In the genomic region with DNA sequence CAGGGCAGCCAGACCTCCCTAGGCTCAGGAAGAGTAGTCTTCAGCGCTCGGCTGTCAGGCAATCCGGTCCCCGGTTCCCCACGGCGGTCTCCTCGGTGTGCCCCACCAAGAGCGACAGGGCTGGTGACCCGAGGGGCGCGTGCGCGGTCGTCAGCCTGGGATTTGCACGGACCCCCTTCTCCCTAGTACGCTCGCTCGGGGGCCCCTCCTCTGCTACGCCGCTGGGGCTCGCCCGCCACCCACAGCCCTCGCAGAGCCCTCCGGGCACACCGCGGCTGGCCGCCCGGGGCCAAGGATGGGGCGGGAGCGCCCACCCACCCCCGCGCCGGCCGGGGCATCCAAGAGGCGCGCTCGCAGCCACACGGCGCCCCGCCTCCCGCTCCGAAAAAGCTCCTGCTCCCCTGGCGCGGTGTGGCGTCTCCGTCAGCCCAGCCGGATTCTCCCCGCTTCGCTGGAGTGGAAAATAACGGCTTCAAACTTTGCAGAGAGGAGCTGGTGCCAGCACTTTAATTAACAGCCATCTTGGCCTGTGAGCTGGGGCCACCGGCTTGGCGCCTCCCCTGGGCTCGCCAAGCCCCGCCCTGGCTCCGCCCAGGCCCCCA, we compare ENCODE assay signal across 9 cellular contexts. TPM values are rescaled to one million over a fixed set of nuclear protein-coding genes. Genes with fewer than 3 reads are reported as not detected.
DNase-seq lines count a peak whose midpoint lies in the region; ATAC-seq, FAIRE-seq and TF ChIP-seq lines count a peak whose summit lies in the region.
"Had no signal": no experiment of that assay in that cellular context is flagged by ENCODE, and none has a peak within 500 bp of the region (broad histone marks: within the 10 kb centered on the region; RNA-seq: fewer than 3 reads in every experiment).

No MANE protein-coding gene starts in this region.

- no peak for TF ChIP-seq CTCF in H1 (IDR thresholded peaks at IDR 0.05; ENCODE audit: control extremely low read depth in 1 of 3, insufficient read depth in 1 of 3, low read depth in 1 of 3, low read length in 3 of 3)

- H3K4me1 ChIP-seq in H1 (replicated peaks in 1 of 4; ENCODE audit: control insufficient read depth in 3 of 4, insufficient read depth in 4 of 4, low read length in 3 of 4), result peaks cover 3 to 34% (median 20%) of the 10 kb centered on the region in 4 experiments

- peak overlapping the region; percentile 25 for H4K91ac ChIP-seq in H1 (replicated peaks; ENCODE audit: insufficient read length, low read length)

- no peak for TF ChIP-seq POLR2A in H1 (IDR thresholded peaks at IDR 0.05; ENCODE audit: control extremely low read depth in 1 of 2, low read depth in 2 of 2, low read length in 2 of 2)

- peak overlapping the region; percentile 60; the same call in 1 of the 2 replicates for H3K18ac ChIP-seq in H1 (ENCODE audit: extremely low read depth, low read length)

- no peak for TF ChIP-seq EP300 in H1 (IDR thresholded peaks at IDR 0.05; ENCODE audit: borderline replicate concordance in 1 of 2, low read depth in 2 of 2, low read length in 2 of 2)

- H3K27ac ChIP-seq in H1 (ENCODE audit: low read depth, low read length), result no peak overlapping the region

- ATAC-seq in naive B cell (ENCODE audit: low read depth in 2 of 2), result peak; percentile 10 to 15
- ATAC-seq in HG02970 (IDR thresholded peaks at IDR 0.05; ENCODE audit: low FRiP score, unreplicated experiment), result no peak

- peaks cover 1 to 3% of the 10 kb centered on the region in 2 experiments for H4K20me1 ChIP-seq in H1 (replicated peaks in 1 of 2; ENCODE audit: control insufficient read depth in 1 of 2, insufficient read depth in 2 of 2, low read length in 2 of 2)

- no peak overlapping the region for H2BK15ac ChIP-seq in H1 (ENCODE audit: low read length)

- H3K79me1 ChIP-seq in H1 (ENCODE audit: low read depth, low read length), result no peaks in the 10 kb centered on the region

- no peak overlapping the region; the same call in 1 of the 2 replicates for H2BK5ac ChIP-seq in H1 (ENCODE audit: low read depth, low read length)

- peaks cover 0 to 5% of the 10 kb centered on the region in 2 donors for H3K36me3 Mint-ChIP-seq in naive B cell

- H2BK20ac ChIP-seq in H1 (ENCODE audit: low read length), result no peak overlapping the region

- peak overlapping the region; percentile 62 to 84 (median 66) for H3K4me3 ChIP-seq in H1 (ENCODE audit: extremely low read depth in 1 of 4, insufficient read depth in 2 of 4, low read depth in 3 of 4, low read length in 4 of 4)

- H3K9me3 ChIP-seq in H1 (ENCODE audit: insufficient read depth in 2 of 2, low read depth in 1 of 2, low read length in 1 of 2), result no peaks in the 10 kb centered on the region

- no peak overlapping the region for H2AFZ ChIP-seq in H1 (ENCODE audit: low read length)

- no peaks in the 10 kb centered on the region for H3K79me2 ChIP-seq in H1 (ENCODE audit: control insufficient read depth in 1 of 2, insufficient read depth in 2 of 2, low read length in 2 of 2)

- no peak overlapping the region for H3K14ac ChIP-seq in H1 (ENCODE audit: insufficient read length)

- peaks cover 28 to 52% (median 50%) of the 10 kb centered on the region in 4 experiments for H3K27me3 ChIP-seq in H1 (replicated peaks in 1 of 4; ENCODE audit: control insufficient read depth in 3 of 4, extremely low read depth in 1 of 4, insufficient read depth in 3 of 4, low read length in 3 of 4)

- no peak overlapping the region for H4K8ac ChIP-seq in H1 (ENCODE audit: extremely low read depth, insufficient read depth, low read length)

- H3K23ac ChIP-seq in H1 (ENCODE audit: insufficient read length), result no peak overlapping the region

- TF ChIP-seq RAD21 in H1 (IDR thresholded peaks at IDR 0.05 in 1 of 2, conservative IDR thresholded peaks at IDR 0.05 in 1 of 2; ENCODE audit: low read depth in 2 of 2, low read length in 2 of 2), result no peak

- CTCF ChIA-PET in H1 (lab: Charles Lee; ENCODE audit: partially characterized antibody), result interaction anchor here (0.9 to 5.8 kb wide), 12 partner anchors 8 to 126 kb away, joined by 3 to 58 read pairs (median 8); no protein-coding TSS in a partner anchor

- H4K5ac ChIP-seq in H1 (ENCODE audit: insufficient read length, low read depth, low read length), result no peak overlapping the region

- FAIRE-seq in H1 (lab: Jason Lieb, UNC), result no peak

- H3K23me2 ChIP-seq in H1 (ENCODE audit: low read depth, low read length), result peaks cover 32% of the 10 kb centered on the region; the same call in 1 of the 2 replicates

- peak overlapping the region; percentile 48 to 91 (median 76) for H3K4me3 Mint-ChIP-seq in naive B cell

- H3K36me3 ChIP-seq in H1 (ENCODE audit: control insufficient read depth in 2 of 4, insufficient read depth in 4 of 4, low read length in 3 of 4), result no peaks in the 10 kb centered on the region

- H2BK12ac ChIP-seq in H1 (ENCODE audit: low read depth, low read length), result peak overlapping the region; percentile 50; the same call in 1 of the 2 replicates

- no peak overlapping the region for H3K4ac ChIP-seq in H1 (replicated peaks; ENCODE audit: insufficient read length, low read depth, low read length)

- H3K4me1 Mint-ChIP-seq in naive B cell, result peaks cover 28 to 36% (median 36%) of the 10 kb centered on the region in 3 donors

- H3K9me3 Mint-ChIP-seq in naive B cell, result peaks cover 0 to 5% (median 0%) of the 10 kb centered on the region in 7 donors

- H3K9ac ChIP-seq in H1 (replicated peaks in 1 of 4; ENCODE audit: extremely low read depth in 1 of 4, low read depth in 3 of 4, low read length in 3 of 4), result no peak overlapping the region; a peak in 1 of 7 replicates

- POLR2A ChIA-PET in H1 (lab: Charles Lee; ENCODE audit: partially characterized antibody), result interaction anchor here (0.7 to 2.1 kb wide), 7 partner anchors 9 to 178 kb away, joined by 3 to 14 read pairs (median 5); a partner anchor contains a TSS

- H3K4me2 ChIP-seq in H1 (ENCODE audit: insufficient read depth in 1 of 2, low read depth in 2 of 2, low read length in 2 of 2), result peak overlapping the region; percentile 88 to 91

- whole genome bisulfite sequencing in H1 (ENCODE audit: extremely low coverage in 1 of 2, insufficient coverage in 1 of 2, insufficient read length in 1 of 2, insufficient replicate concordance in 2 of 2, low coverage in 1 of 2, low lambda C conversion rate in 2 of 2, missing lambda C conversion rate in 1 of 2), 2 experiments, result 3% methylated on average over 36 of the region's 55 CpGs; no CpG with 5 or more reads in 1 of the 2 experiments

- no peak overlapping the region for H2BK120ac ChIP-seq in H1 (replicated peaks; ENCODE audit: low read depth, low read length)

- peaks cover 28 to 69% (median 36%) of the 10 kb centered on the region in 3 donors for H3K27me3 Mint-ChIP-seq in naive B cell

- no peak overlapping the region for H3K27ac Mint-ChIP-seq in naive B cell

- H2AK5ac ChIP-seq in H1 (ENCODE audit: low read depth, low read length), result no peak overlapping the region

- DNase-seq in NCI-H1436 (lab: John Stamatoyannopoulos, UW), result peak; percentile 30
- no peak for DNase-seq in NCI-H1436 treated with DMSO at 0.1 percent for 48 hours (lab: John Stamatoyannopoulos, UW)
- peak; percentile 23 for DNase-seq in RPMI8226
- DNase-seq in H1 (ENCODE audit: low read depth in 1 of 2, low spot score in 2 of 2), result peak in 1 of 2 experiments; percentile 81
- DNase-seq in naive B cell, result no peak
- no peak for DNase-seq in activated effector memory CD4-positive, alpha-beta T cell treated with anti-CD3 and anti-CD28 coated beads, Interleukin-2, amount 50 U/mL, for 16 hours
- DNase-seq in GM19240 (ENCODE audit: insufficient read length, low spot score), result no peak

- H3K56ac ChIP-seq in H1 (replicated peaks; ENCODE audit: insufficient read length, low read depth, low read length), result no peak overlapping the region

TF ChIP-seq in H1, 55 proteins besides CTCF, POLR2A, EP300 and RAD21 (continues in another document):
- peak; percentile 19; the same call in 1 of the 2 replicates for TF ChIP-seq YY1 (IDR thresholded peaks at IDR 0.05; ENCODE audit: low read depth, low read length)
- TF ChIP-seq SUZ12 (IDR thresholded peaks at IDR 0.05; ENCODE audit: low read length), result 0 out of 2 replicates have a peak, but pooled peaks have one; percentile 9
- TF ChIP-seq SP1 (IDR thresholded peaks at IDR 0.05; ENCODE audit: low read depth, low read length), result no peak; the same call in 1 of the 2 replicates
- TF ChIP-seq TBP (IDR thresholded peaks at IDR 0.05; ENCODE audit: low read depth, low read length), result no peak
- no peak for TF ChIP-seq SAP30 (IDR thresholded peaks at IDR 0.05; ENCODE audit: insufficient read depth, insufficient replicate concordance, low read length)

RNA-seq across cellular contexts. Expression of a gene that starts 2.1 kb away (rescaled TPM):
- 7.5 and 7.6 TPM in 2 replicates for total RNA-seq in H1 (2021; fragmentation: NEBNext Ultra II Directional; extraction: Animal tissue kit (Norgen Biotek cat#: 25700))
- polyA plus RNA-seq in H1 (2011; rRNA removed) (10.5 and 16.5 TPM in 2 replicates), naive B cell (ENCODE audit: low read depth in 6 of 6) (not detected)
- 8.9 TPM for polyA plus RNA-seq in H1 (2011; cell fraction: cytosol; rRNA removed)
- 7.5 TPM for polyA plus RNA-seq in H1 (2011; cell fraction: nucleus; rRNA removed)
- polyA plus RNA-seq in H1 (2012, experiment 1 of 2), result 2.9 to 8.4 TPM (median 5.8 TPM) in 4 replicates
- 4.5 TPM for polyA plus RNA-seq in H1 (2012, experiment 2 of 2)
- polyA plus RNA-seq in H1 (2013, experiment 1 of 2), result 14.0 TPM
- 16.0 TPM for polyA plus RNA-seq in H1 (2013, experiment 2 of 2)
- 0.61 and 1.1 TPM in 2 replicates for polyA minus RNA-seq in H1 (2011; rRNA and poly(A)+ RNA removed)
- 2.3 TPM for polyA minus RNA-seq in H1 (2011; cell fraction: cytosol; rRNA and poly(A)+ RNA removed)
- 2.5 TPM for polyA minus RNA-seq in H1 (2011; cell fraction: nucleus; rRNA and poly(A)+ RNA removed)

RNA-seq across cellular contexts. Expression of a gene that starts 22.7 kb away (rescaled TPM):
- total RNA-seq in H1 (2021; fragmentation: NEBNext Ultra II Directional; extraction: Animal tissue kit (Norgen Biotek cat#: 25700)), result 58.1 and 59.4 TPM in 2 replicates
- polyA plus RNA-seq in H1 (2011; rRNA removed) (39.0 and 51.1 TPM in 2 replicates), naive B cell (ENCODE audit: low read depth in 6 of 6) (not detected)
- polyA plus RNA-seq in H1 (2011; cell fraction: cytosol; rRNA removed), result 35.6 TPM
- polyA plus RNA-seq in H1 (2011; cell fraction: nucleus; rRNA removed), result 109 TPM
- 31.0 to 37.4 TPM (median 33.7 TPM) in 4 replicates for polyA plus RNA-seq in H1 (2012, experiment 1 of 2)
- 20.8 TPM for polyA plus RNA-seq in H1 (2012, experiment 2 of 2)
- polyA plus RNA-seq in H1 (2013, experiment 1 of 2), result 26.2 TPM
- 24.0 TPM for polyA plus RNA-seq in H1 (2013, experiment 2 of 2)
- 31.5 and 40.2 TPM in 2 replicates for polyA minus RNA-seq in H1 (2011; rRNA and poly(A)+ RNA removed)
- 30.2 TPM for polyA minus RNA-seq in H1 (2011; cell fraction: cytosol; rRNA and poly(A)+ RNA removed)
- polyA minus RNA-seq in H1 (2011; cell fraction: nucleus; rRNA and poly(A)+ RNA removed), result 55.8 TPM

RNA-seq across cellular contexts. Expression of a gene that starts 54.9 kb away (rescaled TPM):
- total RNA-seq in H1 (2021; fragmentation: NEBNext Ultra II Directional; extraction: Animal tissue kit (Norgen Biotek cat#: 25700)), result 1.3 and 1.6 TPM in 2 replicates
- polyA plus RNA-seq in H1 (2011; rRNA removed) (1.5 and 2.4 TPM in 2 replicates), naive B cell (ENCODE audit: low read depth in 6 of 6) (under 1 TPM in 5 of 6 donors, not detected in 1; 0.30 to 0.83 (median 0.66) TPM)
- polyA plus RNA-seq in H1 (2011; cell fraction: cytosol; rRNA removed), result 2.4 TPM
- polyA plus RNA-seq in H1 (2011; cell fraction: nucleus; rRNA removed), result 2.7 TPM
- 0.75 to 2.3 TPM (median 2.0 TPM) in 4 replicates for polyA plus RNA-seq in H1 (2012, experiment 1 of 2)
- polyA plus RNA-seq in H1 (2012, experiment 2 of 2), result 1.8 TPM
- polyA plus RNA-seq in H1 (2013, experiment 1 of 2), result 1.3 TPM
- polyA plus RNA-seq in H1 (2013, experiment 2 of 2), result 0.98 TPM
- polyA minus RNA-seq in H1 (2011; rRNA and poly(A)+ RNA removed), result 0.13 and 0.66 TPM in 2 replicates
- polyA minus RNA-seq in H1 (2011; cell fraction: cytosol; rRNA and poly(A)+ RNA removed), result not detected
- 1.2 TPM for polyA minus RNA-seq in H1 (2011; cell fraction: nucleus; rRNA and poly(A)+ RNA removed)
- total RNA-seq: activated CD8-positive, alpha-beta memory T cell treated with anti-CD3 and anti-CD28 coated beads for 36 hours had no signal

Comparison
In these comparisons a context has a peak if more than half of its experiments do, and no peak if none do; other contexts are left out.
1. DNase-seq: peak in NCI-H1436 (single experiment) and RPMI8226 (single experiment); none in NCI-H1436 treated with DMSO at 0.1 percent for 48 hours (single experiment), naive B cell (single experiment), activated effector memory CD4-positive, alpha-beta T cell treated with anti-CD3 and anti-CD28 coated beads, Interleukin-2, amount 50 U/mL, for 16 hours (single experiment) and GM19240 (single experiment).
2. RNA of a gene that starts 22.7 kb away (polyA plus RNA-seq): 20.8 to 109 TPM in H1; not detected in naive B cell; every median in the first group is over 10 times any median in the second.